ENCODE assay signal across 7 cellular contexts in genomic region chr2:222424281-222424728, GRCh38. TPM values are rescaled to one million over a fixed set of nuclear protein-coding genes. Genes with fewer than 3 reads are reported as not detected.
DNase-seq lines count a peak whose midpoint lies in the region; ATAC-seq lines count a peak whose summit lies in the region.

A gene with protein sequence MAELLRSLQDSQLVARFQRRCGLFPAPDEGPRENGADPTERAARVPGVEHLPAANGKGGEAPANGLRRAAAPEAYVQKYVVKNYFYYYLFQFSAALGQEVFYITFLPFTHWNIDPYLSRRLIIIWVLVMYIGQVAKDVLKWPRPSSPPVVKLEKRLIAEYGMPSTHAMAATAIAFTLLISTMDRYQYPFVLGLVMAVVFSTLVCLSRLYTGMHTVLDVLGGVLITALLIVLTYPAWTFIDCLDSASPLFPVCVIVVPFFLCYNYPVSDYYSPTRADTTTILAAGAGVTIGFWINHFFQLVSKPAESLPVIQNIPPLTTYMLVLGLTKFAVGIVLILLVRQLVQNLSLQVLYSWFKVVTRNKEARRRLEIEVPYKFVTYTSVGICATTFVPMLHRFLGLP (plus strand): TSS chr2:222424543. CDS start chr2:222424603, 60 bp downstream.

- ATAC-seq in GM19043 (IDR thresholded peaks at IDR 0.05; ENCODE audit: low read depth, unreplicated experiment): peak; percentile 23
- ATAC-seq in HG02798 (IDR thresholded peaks at IDR 0.05; ENCODE audit: poor library complexity, unreplicated experiment): peak; percentile 28
- peak; percentile 36 to 64 (median 56) for ATAC-seq in T-cell (replicated peaks in 1 of 4)

- H3K4me3 ChIP-seq in duodenal mucosa (ENCODE audit: low read depth in 1 of 2, low read length in 2 of 2): peak within 1 kb of the TSS; percentile 78 to 86
- peak within 1 kb of the TSS; percentile 55 to 67 for H3K4me3 ChIP-seq in muscle layer of duodenum (ENCODE audit: low read depth in 1 of 2, low read length in 2 of 2)

- H3K36me3 Mint-ChIP-seq in T-cell: no peaks in the 10 kb centered on the region

- peak within 1 kb of the TSS; percentile 64 to 80 for H3K27ac Mint-ChIP-seq in T-cell

- DNase-seq in T-cell (peak in 6 of 34 experiments; percentile 2 to 14 (median 10)), NCI-H82 treated with DMSO at 0.1 percent for 48 hours (lab: John Stamatoyannopoulos, UW; ENCODE audit: unreplicated experiment) (no peak), posterior vena cava (ENCODE audit: low spot score) (no peak)

- H3K27me3 ChIP-seq in duodenal mucosa (ENCODE audit: control insufficient read depth in 1 of 2, insufficient read depth in 2 of 2, low read length in 2 of 2) (peaks cover 4 to 11% of the 10 kb centered on the region in 2 donors), muscle layer of duodenum (ENCODE audit: low read depth, low read length) (peaks cover 15% of the 10 kb centered on the region)

- H3K4me3 Mint-ChIP-seq in T-cell: peak within 1 kb of the TSS; percentile 82 to 88 (median 85)

- CTCF ChIA-PET in T-cell (lab: Charles Lee): no interaction called here

- POLR2A ChIA-PET in T-cell (lab: Charles Lee): interaction anchor here in 1 of 2 donors (0.6 kb wide), 1 partner anchor 142 kb away, joined by 6 read pairs; no protein-coding TSS in a partner anchor

- peaks cover 0 to 1% (median 0%) of the 10 kb centered on the region in 3 donors for H3K9me3 Mint-ChIP-seq in T-cell

- peaks cover 11 to 25% of the 10 kb centered on the region in 2 donors for H3K4me1 ChIP-seq in duodenal mucosa (ENCODE audit: control insufficient read depth in 1 of 2, insufficient read depth in 2 of 2, low read length in 2 of 2)
- peaks cover 3 to 15% of the 10 kb centered on the region in 2 donors for H3K4me1 ChIP-seq in muscle layer of duodenum (ENCODE audit: control insufficient read depth in 1 of 2, insufficient read depth in 2 of 2, low read length in 2 of 2)

- peak within 1 kb of the TSS; percentile 57 to 84 for H3K9ac ChIP-seq in duodenal mucosa (ENCODE audit: low read depth in 1 of 2, low read length in 2 of 2)

- H3K27ac ChIP-seq in duodenal mucosa (ENCODE audit: low read depth, low read length) (peak within 1 kb of the TSS; percentile 79), muscle layer of duodenum (ENCODE audit: low read length) (peak within 1 kb of the TSS; percentile 78)

- no peaks in the 10 kb centered on the region for H3K9me3 ChIP-seq in duodenal mucosa (ENCODE audit: control insufficient read depth in 1 of 2, low read length in 2 of 2)
- H3K9me3 ChIP-seq in muscle layer of duodenum (ENCODE audit: control insufficient read depth in 1 of 2, low read length in 2 of 2): no peaks in the 10 kb centered on the region

- no peaks in the 10 kb centered on the region for H3K36me3 ChIP-seq in duodenal mucosa (ENCODE audit: control insufficient read depth in 1 of 2, insufficient read depth in 2 of 2, low read length in 2 of 2)
- H3K36me3 ChIP-seq in muscle layer of duodenum (ENCODE audit: control insufficient read depth in 1 of 2, insufficient read depth in 2 of 2, low read length in 2 of 2): no peaks in the 10 kb centered on the region

- intact Hi-C loops in posterior vena cava (cut with DNase I): no loop called here

- peaks cover 36 to 46% of the 10 kb centered on the region in 2 donors for H3K27me3 Mint-ChIP-seq in T-cell

- H3K4me1 Mint-ChIP-seq in T-cell: peaks cover 23 to 41% (median 37%) of the 10 kb centered on the region in 3 donors

RNA-seq across cellular contexts. Expression of the gene that starts here (rescaled TPM):
- total RNA-seq in T-cell: 1 to 10 TPM; 2.2 to 4.0 (median 3.3) TPM
- total RNA-seq in posterior vena cava: not detected
